Comparison of ENCODE assay signal across 6 cellular contexts in genomic region chr2:73604589-73604988, GRCh38. TPM values are rescaled to one million over a fixed set of nuclear protein-coding genes. Genes with fewer than 3 reads are reported as not detected.
"Had no signal": no experiment of that assay in that cellular context is flagged by ENCODE, and none has a peak within 500 bp of the region (broad histone marks: within the 10 kb centered on the region; RNA-seq: fewer than 3 reads in every experiment).

No MANE protein-coding gene starts in this region.

RNA-seq across cellular contexts. Expression of gene NAT8, which starts 37.6 kb away (rescaled TPM):
- total RNA-seq: GM23248, H4, H7, HFFc6, HT1080 had no signal
- polyA plus RNA-seq: GM23248, IgD-negative memory B cell had no signal
